In genomic region chr19:45091031-45091918, GRCh38 we compare ENCODE assay signal across 8 cellular contexts. TPM values are rescaled to one million over a fixed set of nuclear protein-coding genes. Genes with fewer than 3 reads are reported as not detected.
DNase-seq lines count a peak whose midpoint lies in the region; ATAC-seq lines count a peak whose summit lies in the region.

No MANE protein-coding gene starts in this region.

- peak overlapping the region; percentile 91 to 99 (median 94) for H3K4me3 Mint-ChIP-seq in naive thymus-derived CD8-positive, alpha-beta T cell
- H3K4me3 Mint-ChIP-seq in stimulated activated memory B cell treated with anti-CD40 and anti-IgM and Interleukin-4, amounts not matched to agents 10 μg/mL and 1 μg/mL and 100 μg/mL, for 72 hours, result peak overlapping the region; percentile 99

- in situ Hi-C loops in Caki2 (cut with HindIII; ENCODE audit: low pct_unique_long_range_greater_than_20kb, low sequenced_read_pairs), result no loop called here

- peak; percentile 54 for ATAC-seq in GM21390 (IDR thresholded peaks at IDR 0.05; ENCODE audit: unreplicated experiment)
- ATAC-seq in naive thymus-derived CD8-positive, alpha-beta T cell, result peak; percentile 69 to 70
- peak; percentile 91 for ATAC-seq in stimulated activated memory B cell treated with anti-CD40 and anti-IgM and Interleukin-4, amounts not matched to agents 10 μg/mL and 1 μg/mL and 100 μg/mL, for 72 hours

- peak; percentile 99 for DNase-seq in Caki2 (ENCODE audit: low read depth)
- peak; percentile 97 for DNase-seq in HuH-7.5 (ENCODE audit: low spot score)
- DNase-seq in RKO (ENCODE audit: low spot score), result peak; percentile 98
- DNase-seq in activated effector memory CD4-positive, alpha-beta T cell treated with Interleukin-2 at 50 U/mL for 16 hours, result peak; percentile 89
- peak; percentile 99 for DNase-seq in fibroblast of peridontal ligament (ENCODE audit: extremely low read depth)
- DNase-seq in naive thymus-derived CD8-positive, alpha-beta T cell, result peak; percentile 88 to 97 (median 92)

- peak overlapping the region; percentile 97 to 100 (median 98) for H3K27ac Mint-ChIP-seq in naive thymus-derived CD8-positive, alpha-beta T cell
- peak overlapping the region; percentile 99 for H3K27ac Mint-ChIP-seq in stimulated activated memory B cell treated with anti-CD40 and anti-IgM and Interleukin-4, amounts not matched to agents 10 μg/mL and 1 μg/mL and 100 μg/mL, for 72 hours

- H3K4me1 Mint-ChIP-seq in naive thymus-derived CD8-positive, alpha-beta T cell, result peaks cover 38 to 79% (median 61%) of the 10 kb centered on the region in 4 donors
- peaks cover 62% of the 10 kb centered on the region for H3K4me1 Mint-ChIP-seq in stimulated activated memory B cell treated with anti-CD40 and anti-IgM and Interleukin-4, amounts not matched to agents 10 μg/mL and 1 μg/mL and 100 μg/mL, for 72 hours

- H3K9me3 Mint-ChIP-seq in naive thymus-derived CD8-positive, alpha-beta T cell, result peaks cover 0 to 2% (median 0%) of the 10 kb centered on the region in 9 donors
- H3K9me3 Mint-ChIP-seq in stimulated activated memory B cell treated with anti-CD40 and anti-IgM and Interleukin-4, amounts not matched to agents 10 μg/mL and 1 μg/mL and 100 μg/mL, for 72 hours, result no peaks in the 10 kb centered on the region

- peaks cover 0 to 9% (median 4%) of the 10 kb centered on the region in 3 donors for H3K36me3 Mint-ChIP-seq in naive thymus-derived CD8-positive, alpha-beta T cell
- H3K36me3 Mint-ChIP-seq in stimulated activated memory B cell treated with anti-CD40 and anti-IgM and Interleukin-4, amounts not matched to agents 10 μg/mL and 1 μg/mL and 100 μg/mL, for 72 hours, result peaks cover 39% of the 10 kb centered on the region

- H3K27me3 Mint-ChIP-seq in naive thymus-derived CD8-positive, alpha-beta T cell, result no peaks in the 10 kb centered on the region
- H3K27me3 Mint-ChIP-seq in stimulated activated memory B cell treated with anti-CD40 and anti-IgM and Interleukin-4, amounts not matched to agents 10 μg/mL and 1 μg/mL and 100 μg/mL, for 72 hours, result no peaks in the 10 kb centered on the region

- POLR2A ChIA-PET in naive thymus-derived CD8-positive, alpha-beta T cell (lab: Charles Lee), result interaction anchor here (0.9 to 3.5 kb wide), 13 partner anchors 8 to 338 kb away, joined by 3 to 42 read pairs (median 11); partner anchors contain the start of genes BLOC1S3, CLASRP, CLPTM1 and GEMIN7

RNA-seq across cellular contexts. Expression of gene PPP1R37, which starts 1.7 kb away (rescaled TPM):
- total RNA-seq in Caki2 (2014; rRNA removed; shearing (Covaris generic); ENCODE audit: low replicate concordance), result 95.2 and 106 TPM in 2 replicates
- total RNA-seq in naive thymus-derived CD8-positive, alpha-beta T cell, result 10 to 100 TPM; 32.9 to 33.3 TPM
- 1 to 10 TPM in 1 of 3 donors, under 1 TPM in 2; 0.40 to 2.0 (median 0.83) TPM for polyA plus RNA-seq in naive thymus-derived CD8-positive, alpha-beta T cell

RNA-seq across cellular contexts. Expression of gene GEMIN7, which starts 12.2 kb away (rescaled TPM):
- total RNA-seq in Caki2 (2014; rRNA removed; shearing (Covaris generic); ENCODE audit: low replicate concordance), result 79.7 and 108 TPM in 2 replicates
- 10 to 100 TPM; 13.5 to 19.8 TPM for total RNA-seq in naive thymus-derived CD8-positive, alpha-beta T cell
- 10 to 100 TPM; 44.2 to 70.0 (median 50.3) TPM for polyA plus RNA-seq in naive thymus-derived CD8-positive, alpha-beta T cell

RNA-seq across cellular contexts. Expression of gene ZNF296, which starts 15.0 kb away (rescaled TPM):
- not detected in 2 replicates for total RNA-seq in Caki2 (2014; rRNA removed; shearing (Covaris generic); ENCODE audit: low replicate concordance)
- 1 to 10 TPM; 2.3 to 2.4 TPM for total RNA-seq in naive thymus-derived CD8-positive, alpha-beta T cell
- 1 to 10 TPM; 1.0 to 1.6 (median 1.1) TPM for polyA plus RNA-seq in naive thymus-derived CD8-positive, alpha-beta T cell

RNA-seq across cellular contexts. Expression of gene CLASRP, which starts 52.4 kb away (rescaled TPM):
- 10.1 and 13.8 TPM in 2 replicates for total RNA-seq in Caki2 (2014; rRNA removed; shearing (Covaris generic); ENCODE audit: low replicate concordance)
- total RNA-seq in naive thymus-derived CD8-positive, alpha-beta T cell, result 100 to 1,000 TPM; 141 to 150 TPM
- polyA plus RNA-seq in naive thymus-derived CD8-positive, alpha-beta T cell, result 1 to 10 TPM; 2.0 to 6.7 (median 5.3) TPM

Comparison
In these comparisons a context has a peak if more than half of its experiments do, and no peak if none do; other contexts are left out.
1. Peak in every context shown above with its lines: DNase-seq and ATAC-seq.